ENCODE assay signal across 1 cellular context in genomic region chr4:159117564-159117963, GRCh38.
A peak's percentile ranks its signal among the peaks of the same experiment; 100 is the strongest.
TF ChIP-seq lines count a peak whose summit lies in the region.

No MANE protein-coding gene starts in this region.

TF ChIP-seq in liver, 16 proteins besides CTCF, POLR2A, EP300 and RAD21 (continued from another document):
- TF ChIP-seq REST (IDR thresholded peaks at IDR 0.05) (no peak), NR2F2 (IDR thresholded peaks at IDR 0.05) (no peak), GABPA (IDR thresholded peaks at IDR 0.05 in 1 of 2, conservative IDR thresholded peaks at IDR 0.05 in 1 of 2) (no peak), SP1 (IDR thresholded peaks at IDR 0.05) (peak; percentile 14), RXRA (IDR thresholded peaks at IDR 0.05) (peak; percentile 32 to 47), FOXA1 (IDR thresholded peaks at IDR 0.05) (peak; percentile 51)
- TF ChIP-seq, protein P1, sequence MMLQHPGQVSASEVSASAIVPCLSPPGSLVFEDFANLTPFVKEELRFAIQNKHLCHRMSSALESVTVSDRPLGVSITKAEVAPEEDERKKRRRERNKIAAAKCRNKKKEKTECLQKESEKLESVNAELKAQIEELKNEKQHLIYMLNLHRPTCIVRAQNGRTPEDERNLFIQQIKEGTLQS (IDR thresholded peaks at IDR 0.05), result no peak
- TF ChIP-seq, protein P2, sequence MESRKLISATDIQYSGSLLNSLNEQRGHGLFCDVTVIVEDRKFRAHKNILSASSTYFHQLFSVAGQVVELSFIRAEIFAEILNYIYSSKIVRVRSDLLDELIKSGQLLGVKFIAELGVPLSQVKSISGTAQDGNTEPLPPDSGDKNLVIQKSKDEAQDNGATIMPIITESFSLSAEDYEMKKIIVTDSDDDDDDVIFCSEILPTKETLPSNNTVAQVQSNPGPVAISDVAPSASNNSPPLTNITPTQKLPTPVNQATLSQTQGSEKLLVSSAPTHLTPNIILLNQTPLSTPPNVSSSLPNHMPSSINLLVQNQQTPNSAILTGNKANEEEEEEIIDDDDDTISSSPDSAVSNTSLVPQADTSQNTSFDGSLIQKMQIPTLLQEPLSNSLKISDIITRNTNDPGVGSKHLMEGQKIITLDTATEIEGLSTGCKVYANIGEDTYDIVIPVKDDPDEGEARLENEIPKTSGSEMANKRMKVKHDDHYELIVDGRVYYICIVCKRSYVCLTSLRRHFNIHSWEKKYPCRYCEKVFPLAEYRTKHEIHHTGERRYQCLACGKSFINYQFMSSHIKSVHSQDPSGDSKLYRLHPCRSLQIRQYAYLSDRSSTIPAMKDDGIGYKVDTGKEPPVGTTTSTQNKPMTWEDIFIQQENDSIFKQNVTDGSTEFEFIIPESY (IDR thresholded peaks at IDR 0.05), result no peak
TF ChIP-seq in liver: peak in this region for 4.
